In the genomic region with DNA sequence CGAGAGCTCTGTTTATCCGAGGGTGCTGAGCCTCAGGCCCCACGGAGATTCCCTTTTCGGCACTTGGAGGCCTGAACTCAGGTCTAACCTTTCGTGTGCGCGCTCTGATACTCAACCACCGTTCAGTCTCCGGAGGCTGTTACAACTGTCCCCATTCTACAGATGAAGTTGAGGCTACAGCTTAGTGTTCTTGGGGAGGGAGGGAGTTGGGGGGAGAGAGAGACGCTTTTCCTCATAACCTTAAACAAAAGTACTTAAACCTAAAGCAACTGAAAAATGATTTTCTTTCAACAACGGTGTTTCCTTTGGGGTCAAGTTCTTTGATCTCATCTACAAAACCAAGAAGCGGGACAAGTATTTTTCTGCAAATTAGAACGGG, we compare ENCODE assay signal across 10 cellular contexts. TPM values are rescaled to one million over a fixed set of nuclear protein-coding genes. Genes with fewer than 3 reads are reported as not detected.
DNase-seq lines count a peak whose midpoint lies in the region; ATAC-seq, FAIRE-seq and TF ChIP-seq lines count a peak whose summit lies in the region.
"Had no signal": no experiment of that assay in that cellular context is flagged by ENCODE, and none has a peak within 500 bp of the region (broad histone marks: within the 10 kb centered on the region; RNA-seq: fewer than 3 reads in every experiment).

No MANE protein-coding gene starts in this region.

- peak overlapping the region; percentile 79 for H3K27ac Mint-ChIP-seq in activated T-cell treated with anti-CD3 and anti-CD28 coated beads, Interleukin-2, amount 50 U/mL, for 72 hours
- peak overlapping the region; percentile 75 for H3K27ac Mint-ChIP-seq in activated naive CD8-positive, alpha-beta T cell treated with anti-CD3 and anti-CD28 coated beads for 36 hours

- no peaks in the 10 kb centered on the region for H3K9me3 Mint-ChIP-seq in activated T-cell treated with anti-CD3 and anti-CD28 coated beads, Interleukin-2, amount 50 U/mL, for 72 hours
- H3K9me3 Mint-ChIP-seq in activated naive CD8-positive, alpha-beta T cell treated with anti-CD3 and anti-CD28 coated beads for 36 hours: no peaks in the 10 kb centered on the region

- TF ChIP-seq CTCF in kidney (IDR thresholded peaks at IDR 0.05; ENCODE audit: borderline replicate concordance, extremely low read depth, insufficient read depth) (no peak), thoracic aorta (IDR thresholded peaks at IDR 0.05) (no peak)

- H3K27ac ChIP-seq in kidney (ENCODE audit: low read depth in 2 of 2, low read length in 2 of 2): no peak overlapping the region
- no peak overlapping the region for H3K27ac ChIP-seq in thoracic aorta

- H3K27me3 Mint-ChIP-seq in activated T-cell treated with anti-CD3 and anti-CD28 coated beads, Interleukin-2, amount 50 U/mL, for 72 hours (ENCODE audit: low read depth): peaks cover 6% of the 10 kb centered on the region
- H3K27me3 Mint-ChIP-seq in activated naive CD8-positive, alpha-beta T cell treated with anti-CD3 and anti-CD28 coated beads for 36 hours: peaks cover 3% of the 10 kb centered on the region

- no peaks in the 10 kb centered on the region for H3K27me3 ChIP-seq in thoracic aorta (replicated peaks; ENCODE audit: insufficient read depth)

- peak overlapping the region; percentile 74 to 81 for H3K4me3 ChIP-seq in kidney (ENCODE audit: low read length in 2 of 2)
- peak overlapping the region; percentile 87 for H3K4me3 ChIP-seq in thoracic aorta

- no peak for FAIRE-seq in kidney (lab: Jason Lieb, UNC)
- FAIRE-seq: islet of Langerhans had no signal

- H3K4me3 Mint-ChIP-seq in activated T-cell treated with anti-CD3 and anti-CD28 coated beads, Interleukin-2, amount 50 U/mL, for 72 hours: peak overlapping the region; percentile 93 to 95
- H3K4me3 Mint-ChIP-seq in activated naive CD8-positive, alpha-beta T cell treated with anti-CD3 and anti-CD28 coated beads for 36 hours: peak overlapping the region; percentile 87

- H3K9me3 ChIP-seq in kidney (ENCODE audit: control insufficient read depth in 1 of 2, low read length in 2 of 2) (no peaks in the 10 kb centered on the region), thoracic aorta (no peaks in the 10 kb centered on the region)

- H3K9ac ChIP-seq in kidney (ENCODE audit: low read length in 2 of 2): peak overlapping the region in 1 of 2 donors; percentile 73

- peaks cover 28% of the 10 kb centered on the region for H3K4me1 Mint-ChIP-seq in activated T-cell treated with anti-CD3 and anti-CD28 coated beads, Interleukin-2, amount 50 U/mL, for 72 hours (ENCODE audit: low read depth)
- peaks cover 23% of the 10 kb centered on the region for H3K4me1 Mint-ChIP-seq in activated naive CD8-positive, alpha-beta T cell treated with anti-CD3 and anti-CD28 coated beads for 36 hours

- no peak for DNase-seq in activated T-cell treated with anti-CD3 and anti-CD28 coated beads, Interleukin-2, amount 50 U/mL, for 72 hours
- DNase-seq in activated T-cell treated with anti-CD3 and anti-CD28 coated beads for 4 hours (no peak), kidney (no peak), thoracic aorta (ENCODE audit: low spot score) (no peak), kidney tubule cell (ENCODE audit: low spot score) (no peak), 8988T (no peak)
- no peak for DNase-seq in activated naive CD8-positive, alpha-beta T cell treated with anti-CD3 and anti-CD28 coated beads for 36 hours
- DNase-seq: T-helper 9 cell had no signal

- H3K4me1 ChIP-seq in kidney (ENCODE audit: control insufficient read depth in 1 of 2, insufficient read depth in 1 of 2, low read depth in 1 of 2, low read length in 2 of 2) (peaks cover 0 to 3% of the 10 kb centered on the region in 2 donors), thoracic aorta (ENCODE audit: control insufficient read depth in 1 of 2, low read depth in 2 of 2) (peaks cover 0 to 11% of the 10 kb centered on the region in 2 donors)

- no peaks in the 10 kb centered on the region for H3K36me3 Mint-ChIP-seq in activated T-cell treated with anti-CD3 and anti-CD28 coated beads, Interleukin-2, amount 50 U/mL, for 72 hours (ENCODE audit: insufficient read depth in 2 of 2)
- peaks cover 6% of the 10 kb centered on the region for H3K36me3 Mint-ChIP-seq in activated naive CD8-positive, alpha-beta T cell treated with anti-CD3 and anti-CD28 coated beads for 36 hours

- H3K36me3 ChIP-seq in kidney (ENCODE audit: control insufficient read depth in 1 of 2, insufficient read depth in 2 of 2, low read length in 2 of 2) (no peaks in the 10 kb centered on the region), thoracic aorta (no peaks in the 10 kb centered on the region)

- no peak for ATAC-seq in activated T-cell treated with anti-CD3 and anti-CD28 coated beads, Interleukin-2, amount 50 U/mL, for 72 hours (replicated peaks in 1 of 2)
- ATAC-seq in thoracic aorta (ENCODE audit: insufficient number of reproducible peaks, low FRiP score, low read depth) (no peak), HG03159 (IDR thresholded peaks at IDR 0.05; ENCODE audit: unreplicated experiment) (no peak)

- intact Hi-C loops in kidney (cut with DNase I): no loop called here

RNA-seq across cellular contexts. Expression of a gene that starts 1.0 kb away (rescaled TPM):
- total RNA-seq in activated T-cell treated with anti-CD3 and anti-CD28 coated beads, Interleukin-2, amount 50 U/mL, for 72 hours: 1 to 10 TPM; 5.3 to 5.6 TPM
- total RNA-seq in activated naive CD8-positive, alpha-beta T cell treated with anti-CD3 and anti-CD28 coated beads for 36 hours: 10 to 100 TPM; 12.0 to 13.2 TPM
- total RNA-seq in kidney: 6.0 TPM
- polyA plus RNA-seq in kidney (ENCODE audit: insufficient read depth, low read depth, low replicate concordance): 4.4 TPM
- 10 to 100 TPM in 1 of 2 donors, 1 to 10 TPM in 1; 3.5 to 11.3 TPM for total RNA-seq in thoracic aorta
